ENCODE assay signal across 8 cellular contexts in the genomic region with DNA sequence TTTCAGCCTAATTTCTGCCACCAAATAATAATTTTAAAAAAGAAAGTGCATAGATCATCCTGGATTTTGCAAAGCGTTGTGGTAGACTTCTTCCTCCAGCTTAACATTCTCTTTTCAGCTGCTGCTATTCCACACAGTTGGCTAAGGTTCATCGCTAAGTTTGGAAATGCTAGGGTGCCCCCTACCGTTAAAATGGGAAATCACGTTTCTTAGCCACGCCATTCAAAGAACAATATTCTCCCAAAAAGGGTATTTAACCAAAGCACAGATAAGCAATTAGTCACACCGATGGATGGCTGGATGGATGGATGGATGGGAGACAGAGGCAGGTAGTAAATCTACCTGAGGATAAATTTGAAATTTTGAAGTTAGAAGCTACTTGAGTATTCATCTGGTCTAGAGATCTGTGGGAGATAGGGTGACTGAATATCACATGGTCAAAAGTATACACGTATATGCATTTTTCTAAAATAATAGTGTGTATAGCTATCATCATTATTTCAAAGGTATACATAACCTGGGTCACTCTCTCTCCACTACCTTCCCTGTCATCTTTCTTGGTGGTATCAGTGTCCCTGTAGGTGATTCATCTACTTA.
DNase-seq lines count a peak whose midpoint lies in the region; ATAC-seq and TF ChIP-seq lines count a peak whose summit lies in the region.

No MANE protein-coding gene starts in this region.

- H3K9ac ChIP-seq in neural progenitor cell = no peak overlapping the region

- H3K9me3 ChIP-seq in CD4-positive, alpha-beta memory T cell (ENCODE audit: control insufficient read depth in 1 of 2, low read length in 2 of 2) = no peaks in the 10 kb centered on the region
- H3K9me3 ChIP-seq in neural progenitor cell (ENCODE audit: low read depth) = no peaks in the 10 kb centered on the region

- TF ChIP-seq CTCF in fibroblast of mammary gland (conservative IDR thresholded peaks at IDR 0.05; ENCODE audit: control insufficient read depth, insufficient read depth, low read depth, low read length) (peak; percentile 79), neural progenitor cell (IDR thresholded peaks at IDR 0.05) (peak; percentile 88)

- DNase-seq in CD4-positive, alpha-beta memory T cell = peak in 4 of 5 donors; percentile 25 to 43 (median 30)
- DNase-seq in NCI-H2196 treated with DMSO at 0.1 percent for 48 hours (lab: John Stamatoyannopoulos, UW; ENCODE audit: unreplicated experiment) (peak; percentile 5), fibroblast of mammary gland (ENCODE audit: low read depth) (peak; percentile 58), neural progenitor cell (ENCODE audit: low spot score) (peak; percentile 77), NK-92 (lab: John Stamatoyannopoulos, UW; ENCODE audit: unreplicated experiment) (no peak)
- DNase-seq in activated CD4-positive, alpha-beta T cell treated with anti-CD3 and anti-CD28 coated beads, Interleukin-2, amount 50 U/mL, for 48 hours = peak; percentile 27 to 46

- no peaks in the 10 kb centered on the region for H3K4me1 ChIP-seq in CD4-positive, alpha-beta memory T cell (ENCODE audit: insufficient read depth, low read length)
- H3K4me1 ChIP-seq in neural progenitor cell = peaks cover 4% of the 10 kb centered on the region

- no peak overlapping the region for H3K4me2 ChIP-seq in neural progenitor cell

- no peaks in the 10 kb centered on the region for H3K9me3 Mint-ChIP-seq in CD4-positive, alpha-beta memory T cell
- peaks cover 8% of the 10 kb centered on the region for H3K9me3 Mint-ChIP-seq in neural progenitor cell

- POLR2A ChIA-PET in CD4-positive, alpha-beta memory T cell (lab: Charles Lee; ENCODE audit: partially characterized antibody) = no interaction called here

- CTCF ChIA-PET in CD4-positive, alpha-beta memory T cell (lab: Charles Lee; ENCODE audit: partially characterized antibody) = interaction anchor here (0.6 to 3.3 kb wide), 12 partner anchors 10 to 1973 kb away, joined by 3 to 17 read pairs (median 4); no protein-coding TSS in a partner anchor

- H3F3A ChIP-seq in neural progenitor cell (ENCODE audit: low read depth) = no peaks in the 10 kb centered on the region

- H3K27me3 Mint-ChIP-seq in CD4-positive, alpha-beta memory T cell = peaks cover 0 to 10% of the 10 kb centered on the region in 2 donors
- H3K27me3 Mint-ChIP-seq in neural progenitor cell (ENCODE audit: insufficient read depth, low read depth) = no peaks in the 10 kb centered on the region

- no peaks in the 10 kb centered on the region for H3K79me2 ChIP-seq in neural progenitor cell (ENCODE audit: low read depth)

- intact Hi-C loops in CD4-positive, alpha-beta memory T cell (cut with micrococcal nuclease) = loop anchor here (1.0 to 5.0 kb wide), 2 partner anchors 520 to 821 kb away; no protein-coding TSS in a partner anchor

- no peaks in the 10 kb centered on the region for H4K20me1 ChIP-seq in neural progenitor cell (ENCODE audit: low read depth)

- no peak overlapping the region for H3K4me3 Mint-ChIP-seq in CD4-positive, alpha-beta memory T cell
- no peak overlapping the region for H3K4me3 Mint-ChIP-seq in neural progenitor cell

- H2AFZ ChIP-seq in neural progenitor cell (replicated peaks) = peak overlapping the region; percentile 40

- no peaks in the 10 kb centered on the region for H3K36me3 ChIP-seq in CD4-positive, alpha-beta memory T cell (ENCODE audit: insufficient read depth, low read length)
- no peaks in the 10 kb centered on the region for H3K36me3 ChIP-seq in neural progenitor cell

- no peak overlapping the region for H3K4me3 ChIP-seq in CD4-positive, alpha-beta memory T cell (ENCODE audit: low read length in 2 of 2)
- H3K4me3 ChIP-seq in fibroblast of mammary gland (ENCODE audit: control insufficient read depth, low read depth, low read length) (no peak overlapping the region), neural progenitor cell (no peak overlapping the region)

- ATAC-seq in GM18868 (IDR thresholded peaks at IDR 0.05; ENCODE audit: unreplicated experiment) (peak; percentile 94), HG03060 (IDR thresholded peaks at IDR 0.05; ENCODE audit: low read depth, unreplicated experiment) (peak; percentile 81)

- H3K4me1 Mint-ChIP-seq in CD4-positive, alpha-beta memory T cell = peaks cover 0 to 4% (median 3%) of the 10 kb centered on the region in 4 donors
- peaks cover 2% of the 10 kb centered on the region for H3K4me1 Mint-ChIP-seq in neural progenitor cell

- H3K27me3 ChIP-seq in CD4-positive, alpha-beta memory T cell (ENCODE audit: insufficient read depth, low read length) = no peaks in the 10 kb centered on the region
- no peaks in the 10 kb centered on the region for H3K27me3 ChIP-seq in neural progenitor cell

- no peaks in the 10 kb centered on the region for H3K36me3 Mint-ChIP-seq in CD4-positive, alpha-beta memory T cell
- no peaks in the 10 kb centered on the region for H3K36me3 Mint-ChIP-seq in neural progenitor cell

- H3K27ac Mint-ChIP-seq in CD4-positive, alpha-beta memory T cell = no peak overlapping the region
- H3K27ac Mint-ChIP-seq in neural progenitor cell = no peak overlapping the region

- H3K27ac ChIP-seq in CD4-positive, alpha-beta memory T cell (ENCODE audit: low read depth, low read length) = no peak overlapping the region
- H3K27ac ChIP-seq in neural progenitor cell = no peak overlapping the region
